Comparison of ENCODE assay signal across 2 cellular contexts in the genomic region with DNA sequence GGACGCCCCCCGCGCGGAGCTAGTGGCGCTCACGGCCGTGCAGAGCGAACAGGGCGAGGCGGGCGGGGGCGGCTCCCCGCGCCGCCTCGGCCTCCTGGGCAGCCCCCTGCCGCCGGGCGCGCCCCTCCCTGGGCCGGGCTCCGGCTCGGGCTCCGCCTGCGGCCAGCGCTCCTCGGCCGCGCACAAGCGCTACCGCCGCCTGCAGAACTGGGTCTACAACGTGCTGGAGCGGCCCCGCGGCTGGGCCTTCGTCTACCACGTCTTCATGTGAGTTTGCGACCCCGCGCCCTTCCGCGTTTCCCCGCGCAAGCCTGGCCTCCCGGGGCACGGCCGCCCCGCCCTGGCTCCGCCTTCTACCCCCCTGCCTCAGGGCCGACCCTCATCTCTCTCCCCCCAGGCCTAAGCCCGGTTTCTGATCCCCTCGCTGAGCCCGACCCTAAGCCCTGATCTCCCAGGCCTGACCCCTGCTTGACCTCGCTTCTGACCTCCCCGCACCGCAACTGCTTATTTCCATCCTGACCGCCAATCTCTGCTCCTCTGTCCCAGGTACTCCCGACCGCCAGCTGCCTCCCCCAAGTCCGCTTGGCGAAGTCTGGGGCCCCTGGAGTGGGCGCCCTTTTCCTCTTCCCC.
TF ChIP-seq lines count a peak whose summit lies in the region.

No MANE protein-coding gene starts in this region.

TF ChIP-seq in SK-N-SH, 30 proteins besides CTCF, POLR2A, EP300 and RAD21 (continued from another document):
- TF ChIP-seq, protein P1, sequence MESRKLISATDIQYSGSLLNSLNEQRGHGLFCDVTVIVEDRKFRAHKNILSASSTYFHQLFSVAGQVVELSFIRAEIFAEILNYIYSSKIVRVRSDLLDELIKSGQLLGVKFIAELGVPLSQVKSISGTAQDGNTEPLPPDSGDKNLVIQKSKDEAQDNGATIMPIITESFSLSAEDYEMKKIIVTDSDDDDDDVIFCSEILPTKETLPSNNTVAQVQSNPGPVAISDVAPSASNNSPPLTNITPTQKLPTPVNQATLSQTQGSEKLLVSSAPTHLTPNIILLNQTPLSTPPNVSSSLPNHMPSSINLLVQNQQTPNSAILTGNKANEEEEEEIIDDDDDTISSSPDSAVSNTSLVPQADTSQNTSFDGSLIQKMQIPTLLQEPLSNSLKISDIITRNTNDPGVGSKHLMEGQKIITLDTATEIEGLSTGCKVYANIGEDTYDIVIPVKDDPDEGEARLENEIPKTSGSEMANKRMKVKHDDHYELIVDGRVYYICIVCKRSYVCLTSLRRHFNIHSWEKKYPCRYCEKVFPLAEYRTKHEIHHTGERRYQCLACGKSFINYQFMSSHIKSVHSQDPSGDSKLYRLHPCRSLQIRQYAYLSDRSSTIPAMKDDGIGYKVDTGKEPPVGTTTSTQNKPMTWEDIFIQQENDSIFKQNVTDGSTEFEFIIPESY (IDR thresholded peaks at IDR 0.05; ENCODE audit: borderline replicate concordance, low read depth), result no peak
- TF ChIP-seq RFX5 (IDR thresholded peaks at IDR 0.05; ENCODE audit: low read length) (no peak), TAF1 (IDR thresholded peaks at IDR 0.05; ENCODE audit: borderline replicate concordance, low read depth, low read length) (no peak), YY1 (IDR thresholded peaks at IDR 0.05; ENCODE audit: low read depth) (no peak), FOXJ3 (CRISPR knock-in tag; IDR thresholded peaks at IDR 0.05) (no peak), FOSL2 (IDR thresholded peaks at IDR 0.05; ENCODE audit: borderline replicate concordance, low read depth) (no peak), TEAD4 (IDR thresholded peaks at IDR 0.05; ENCODE audit: borderline replicate concordance, insufficient read depth) (no peak), NFIC (IDR thresholded peaks at IDR 0.05; ENCODE audit: borderline replicate concordance) (no peak)
- TF ChIP-seq, protein P2, sequence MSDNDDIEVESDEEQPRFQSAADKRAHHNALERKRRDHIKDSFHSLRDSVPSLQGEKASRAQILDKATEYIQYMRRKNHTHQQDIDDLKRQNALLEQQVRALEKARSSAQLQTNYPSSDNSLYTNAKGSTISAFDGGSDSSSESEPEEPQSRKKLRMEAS (IDR thresholded peaks at IDR 0.05; ENCODE audit: low read depth), result no peak
- TF ChIP-seq, protein P3, sequence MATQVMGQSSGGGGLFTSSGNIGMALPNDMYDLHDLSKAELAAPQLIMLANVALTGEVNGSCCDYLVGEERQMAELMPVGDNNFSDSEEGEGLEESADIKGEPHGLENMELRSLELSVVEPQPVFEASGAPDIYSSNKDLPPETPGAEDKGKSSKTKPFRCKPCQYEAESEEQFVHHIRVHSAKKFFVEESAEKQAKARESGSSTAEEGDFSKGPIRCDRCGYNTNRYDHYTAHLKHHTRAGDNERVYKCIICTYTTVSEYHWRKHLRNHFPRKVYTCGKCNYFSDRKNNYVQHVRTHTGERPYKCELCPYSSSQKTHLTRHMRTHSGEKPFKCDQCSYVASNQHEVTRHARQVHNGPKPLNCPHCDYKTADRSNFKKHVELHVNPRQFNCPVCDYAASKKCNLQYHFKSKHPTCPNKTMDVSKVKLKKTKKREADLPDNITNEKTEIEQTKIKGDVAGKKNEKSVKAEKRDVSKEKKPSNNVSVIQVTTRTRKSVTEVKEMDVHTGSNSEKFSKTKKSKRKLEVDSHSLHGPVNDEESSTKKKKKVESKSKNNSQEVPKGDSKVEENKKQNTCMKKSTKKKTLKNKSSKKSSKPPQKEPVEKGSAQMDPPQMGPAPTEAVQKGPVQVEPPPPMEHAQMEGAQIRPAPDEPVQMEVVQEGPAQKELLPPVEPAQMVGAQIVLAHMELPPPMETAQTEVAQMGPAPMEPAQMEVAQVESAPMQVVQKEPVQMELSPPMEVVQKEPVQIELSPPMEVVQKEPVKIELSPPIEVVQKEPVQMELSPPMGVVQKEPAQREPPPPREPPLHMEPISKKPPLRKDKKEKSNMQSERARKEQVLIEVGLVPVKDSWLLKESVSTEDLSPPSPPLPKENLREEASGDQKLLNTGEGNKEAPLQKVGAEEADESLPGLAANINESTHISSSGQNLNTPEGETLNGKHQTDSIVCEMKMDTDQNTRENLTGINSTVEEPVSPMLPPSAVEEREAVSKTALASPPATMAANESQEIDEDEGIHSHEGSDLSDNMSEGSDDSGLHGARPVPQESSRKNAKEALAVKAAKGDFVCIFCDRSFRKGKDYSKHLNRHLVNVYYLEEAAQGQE (IDR thresholded peaks at IDR 0.05; ENCODE audit: low read depth, low read length), result no peak
- TF ChIP-seq, protein P4, sequence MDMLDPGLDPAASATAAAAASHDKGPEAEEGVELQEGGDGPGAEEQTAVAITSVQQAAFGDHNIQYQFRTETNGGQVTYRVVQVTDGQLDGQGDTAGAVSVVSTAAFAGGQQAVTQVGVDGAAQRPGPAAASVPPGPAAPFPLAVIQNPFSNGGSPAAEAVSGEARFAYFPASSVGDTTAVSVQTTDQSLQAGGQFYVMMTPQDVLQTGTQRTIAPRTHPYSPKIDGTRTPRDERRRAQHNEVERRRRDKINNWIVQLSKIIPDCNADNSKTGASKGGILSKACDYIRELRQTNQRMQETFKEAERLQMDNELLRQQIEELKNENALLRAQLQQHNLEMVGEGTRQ (IDR thresholded peaks at IDR 0.05; ENCODE audit: borderline replicate concordance, low read depth, low read length), result no peak
- TF ChIP-seq, protein P5, sequence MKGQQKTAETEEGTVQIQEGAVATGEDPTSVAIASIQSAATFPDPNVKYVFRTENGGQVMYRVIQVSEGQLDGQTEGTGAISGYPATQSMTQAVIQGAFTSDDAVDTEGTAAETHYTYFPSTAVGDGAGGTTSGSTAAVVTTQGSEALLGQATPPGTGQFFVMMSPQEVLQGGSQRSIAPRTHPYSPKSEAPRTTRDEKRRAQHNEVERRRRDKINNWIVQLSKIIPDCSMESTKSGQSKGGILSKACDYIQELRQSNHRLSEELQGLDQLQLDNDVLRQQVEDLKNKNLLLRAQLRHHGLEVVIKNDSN (IDR thresholded peaks at IDR 0.05; ENCODE audit: borderline replicate concordance, low read depth), result no peak

TF ChIP-seq in SK-N-SH treated with all-trans-retinoic acid at 6 μM for 48 hours, 23 proteins besides CTCF, POLR2A, EP300 and RAD21 (continued from another document):
- TF ChIP-seq, protein P6, sequence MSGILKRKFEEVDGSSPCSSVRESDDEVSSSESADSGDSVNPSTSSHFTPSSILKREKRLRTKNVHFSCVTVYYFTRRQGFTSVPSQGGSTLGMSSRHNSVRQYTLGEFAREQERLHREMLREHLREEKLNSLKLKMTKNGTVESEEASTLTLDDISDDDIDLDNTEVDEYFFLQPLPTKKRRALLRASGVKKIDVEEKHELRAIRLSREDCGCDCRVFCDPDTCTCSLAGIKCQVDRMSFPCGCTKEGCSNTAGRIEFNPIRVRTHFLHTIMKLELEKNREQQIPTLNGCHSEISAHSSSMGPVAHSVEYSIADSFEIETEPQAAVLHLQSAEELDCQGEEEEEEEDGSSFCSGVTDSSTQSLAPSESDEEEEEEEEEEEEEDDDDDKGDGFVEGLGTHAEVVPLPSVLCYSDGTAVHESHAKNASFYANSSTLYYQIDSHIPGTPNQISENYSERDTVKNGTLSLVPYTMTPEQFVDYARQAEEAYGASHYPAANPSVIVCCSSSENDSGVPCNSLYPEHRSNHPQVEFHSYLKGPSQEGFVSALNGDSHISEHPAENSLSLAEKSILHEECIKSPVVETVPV (CRISPR knock-in tag; IDR thresholded peaks at IDR 0.05), result no peak
- TF ChIP-seq, protein P7, sequence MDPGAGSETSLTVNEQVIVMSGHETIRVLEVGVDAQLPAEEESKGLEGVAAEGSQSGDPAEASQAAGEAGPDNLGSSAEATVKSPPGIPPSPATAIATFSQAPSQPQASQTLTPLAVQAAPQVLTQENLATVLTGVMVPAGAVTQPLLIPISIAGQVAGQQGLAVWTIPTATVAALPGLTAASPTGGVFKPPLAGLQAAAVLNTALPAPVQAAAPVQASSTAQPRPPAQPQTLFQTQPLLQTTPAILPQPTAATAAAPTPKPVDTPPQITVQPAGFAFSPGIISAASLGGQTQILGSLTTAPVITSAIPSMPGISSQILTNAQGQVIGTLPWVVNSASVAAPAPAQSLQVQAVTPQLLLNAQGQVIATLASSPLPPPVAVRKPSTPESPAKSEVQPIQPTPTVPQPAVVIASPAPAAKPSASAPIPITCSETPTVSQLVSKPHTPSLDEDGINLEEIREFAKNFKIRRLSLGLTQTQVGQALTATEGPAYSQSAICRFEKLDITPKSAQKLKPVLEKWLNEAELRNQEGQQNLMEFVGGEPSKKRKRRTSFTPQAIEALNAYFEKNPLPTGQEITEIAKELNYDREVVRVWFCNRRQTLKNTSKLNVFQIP (CRISPR knock-in tag; IDR thresholded peaks at IDR 0.05; ENCODE audit: borderline replicate concordance, low read depth), result no peak
- TF ChIP-seq ZNF8 (CRISPR knock-in tag; IDR thresholded peaks at IDR 0.05), result no peak
